8 cellular contexts compared by ENCODE assay signal in genomic region chr15:62469874-62470688, GRCh38.
DNase-seq lines count a peak whose midpoint lies in the region; ATAC-seq lines count a peak whose summit lies in the region.

No MANE protein-coding gene starts in this region.

- H3K9me3 ChIP-seq in aorta (ENCODE audit: control insufficient read depth, low read length) (no peaks in the 10 kb centered on the region), SJCRH30 (replicated peaks) (no peaks in the 10 kb centered on the region)

- WGBS in aorta, 2 donors: 9 to 10% methylated on average over 11 of the region's 11 CpGs

- no peak for DNase-seq in Right ventricle myocardium inferior (ENCODE audit: missing footprints)
- DNase-seq in cardiac septum (ENCODE audit: low spot score): no peak
- DNase-seq in myocyte (ENCODE audit: low read depth): peak; percentile 56
- DNase-seq in aorta: peak; percentile 83 to 84
- DNase-seq in SJCRH30: no peak
- DNase-seq in DMS 273 (lab: John Stamatoyannopoulos, UW; ENCODE audit: unreplicated experiment): no peak

- peak; percentile 86 for ATAC-seq in Right ventricle myocardium inferior
- peak; percentile 26 for ATAC-seq in esophagus mucosa
- peak; percentile 80 for ATAC-seq in aorta (ENCODE audit: low FRiP score)
- ATAC-seq in HG02840 (IDR thresholded peaks at IDR 0.05; ENCODE audit: low FRiP score, unreplicated experiment): no peak

- H3K4me1 ChIP-seq in aorta (ENCODE audit: control insufficient read depth in 1 of 2, insufficient read depth in 2 of 2, low read length in 2 of 2) (peaks cover 11 to 25% of the 10 kb centered on the region in 2 donors), SJCRH30 (peaks cover 9% of the 10 kb centered on the region)

- H3K27ac ChIP-seq in aorta (ENCODE audit: low read depth in 1 of 2, low read length in 2 of 2) (peak overlapping the region; percentile 58 to 100), SJCRH30 (no peak overlapping the region)

- no peaks in the 10 kb centered on the region for H3K27me3 ChIP-seq in aorta (ENCODE audit: control insufficient read depth in 1 of 2, insufficient read depth in 2 of 2, low read length in 1 of 2)
- H3K27me3 ChIP-seq in SJCRH30: no peaks in the 10 kb centered on the region

- H3K4me3 ChIP-seq in aorta (ENCODE audit: low read length in 2 of 2) (no peak overlapping the region), SJCRH30 (no peak overlapping the region)

- H3K36me3 ChIP-seq in aorta (ENCODE audit: control insufficient read depth in 1 of 2, insufficient read depth in 2 of 2, low read length in 1 of 2) (no peaks in the 10 kb centered on the region), SJCRH30 (no peaks in the 10 kb centered on the region)

- intact Hi-C loops in Right ventricle myocardium inferior (cut with DNase I) (loop anchor here (5.0 kb wide), 1 partner anchor 77 kb away; no protein-coding TSS in a partner anchor), cardiac septum (cut with DNase I) (loop anchor here (5.0 kb wide), 1 partner anchor 37 kb away; no protein-coding TSS in a partner anchor), aorta (cut with DNase I) (loop anchor here (5.0 kb wide), 3 partner anchors 68 to 78 kb away; partner anchors contain the start of gene TLN2 (in 1 of the 2))

Comparison
In these comparisons a context has a peak if more than half of its experiments do, and no peak if none do; other contexts are left out.
1. DNase-seq: peak in myocyte (single experiment) and aorta (2 of 2); none in Right ventricle myocardium inferior (single experiment), cardiac septum (single experiment), SJCRH30 (0 of 2) and DMS 273 (single experiment).